ENCODE assay signal across 15 cellular contexts in genomic region chr3:172068977-172069376, GRCh38. TPM values are rescaled to one million over a fixed set of nuclear protein-coding genes. Genes with fewer than 3 reads are reported as not detected.
DNase-seq lines count a peak whose midpoint lies in the region; ATAC-seq and TF ChIP-seq lines count a peak whose summit lies in the region.
"Had no signal": no experiment of that assay in that cellular context is flagged by ENCODE, and none has a peak within 500 bp of the region (broad histone marks: within the 10 kb centered on the region; RNA-seq: fewer than 3 reads in every experiment).

No MANE protein-coding gene starts in this region.

- H3K14ac ChIP-seq in neuronal stem cell (ENCODE audit: low read length), result no peak overlapping the region

- no peak overlapping the region for H3K4me3 Mint-ChIP-seq in stimulated activated naive CD8-positive, alpha-beta T cell treated with anti-CD3 and anti-CD28 coated beads, Interleukin-15, Interleukin-2, amounts not matched to agents 100 ng/mL and 50 ng/mL, for 24 hours
- no peak overlapping the region for H3K4me3 Mint-ChIP-seq in stimulated activated naive CD8-positive, alpha-beta T cell treated with anti-CD3 and anti-CD28 coated beads, Interleukin-15, amount 100 ng/mL, for 72 hours

- no peak overlapping the region for H2AFZ ChIP-seq in neuronal stem cell (ENCODE audit: low read length)

- ATAC-seq in stimulated activated naive CD8-positive, alpha-beta T cell treated with anti-CD3 and anti-CD28 coated beads, Interleukin-15, amount 100 ng/mL, for 72 hours, result no peak
- ATAC-seq in left lung (peak; percentile 19), HG03097 (IDR thresholded peaks at IDR 0.05; ENCODE audit: low FRiP score, unreplicated experiment) (no peak), GM18907 (IDR thresholded peaks at IDR 0.05; ENCODE audit: unreplicated experiment) (no peak)

- H2BK120ac ChIP-seq in neuronal stem cell (ENCODE audit: low read depth, low read length), result no peak overlapping the region

- peaks cover 23% of the 10 kb centered on the region for H3K36me3 Mint-ChIP-seq in stimulated activated naive CD8-positive, alpha-beta T cell treated with anti-CD3 and anti-CD28 coated beads, Interleukin-15, Interleukin-2, amounts not matched to agents 100 ng/mL and 50 ng/mL, for 24 hours (ENCODE audit: low read depth)

- no peak overlapping the region for H3K18ac ChIP-seq in neuronal stem cell (ENCODE audit: low read length)

- H2AK5ac ChIP-seq in neuronal stem cell (ENCODE audit: low read depth, low read length), result no peak overlapping the region

- H3K4me3 ChIP-seq in left lung, result no peak overlapping the region
- H3K4me3 ChIP-seq in neuronal stem cell (ENCODE audit: low read length in 2 of 2), result no peak overlapping the region
- H3K4me3 ChIP-seq in uterus, result no peak overlapping the region
- H3K4me3 ChIP-seq: SJCRH30 had no signal

- no peak overlapping the region for H2BK15ac ChIP-seq in neuronal stem cell (ENCODE audit: low read length)

- H3K4me1 Mint-ChIP-seq in stimulated activated naive CD8-positive, alpha-beta T cell treated with anti-CD3 and anti-CD28 coated beads, Interleukin-15, Interleukin-2, amounts not matched to agents 100 ng/mL and 50 ng/mL, for 24 hours (ENCODE audit: low read depth), result peaks cover 34% of the 10 kb centered on the region
- H3K4me1 Mint-ChIP-seq in stimulated activated naive CD8-positive, alpha-beta T cell treated with anti-CD3 and anti-CD28 coated beads, Interleukin-15, amount 100 ng/mL, for 72 hours, result peaks cover 28% of the 10 kb centered on the region

- no peak overlapping the region for H4K91ac ChIP-seq in neuronal stem cell (ENCODE audit: low read depth, low read length, poor library complexity)

- H3K27ac Mint-ChIP-seq in stimulated activated naive CD8-positive, alpha-beta T cell treated with anti-CD3 and anti-CD28 coated beads, Interleukin-15, Interleukin-2, amounts not matched to agents 100 ng/mL and 50 ng/mL, for 24 hours, result peak overlapping the region; percentile 42
- no peak overlapping the region for H3K27ac Mint-ChIP-seq in stimulated activated naive CD8-positive, alpha-beta T cell treated with anti-CD3 and anti-CD28 coated beads, Interleukin-15, amount 100 ng/mL, for 72 hours

- no peak overlapping the region for H2BK5ac ChIP-seq in neuronal stem cell (ENCODE audit: low read length)

- WGBS in neuronal stem cell (ENCODE audit: extremely low coverage in 2 of 2, insufficient read length in 2 of 2, insufficient replicate concordance in 1 of 2), 2 donors, result no CpG with 5 or more reads among the region's 4 CpGs

- no peak for DNase-seq in stimulated activated naive CD8-positive, alpha-beta T cell treated with anti-CD3 and anti-CD28 coated beads, Interleukin-15, amount 100 ng/mL, for 72 hours
- DNase-seq in left lung (no peak), neuronal stem cell (ENCODE audit: low spot score) (no peak), uterus (no peak), cortex of kidney (lab: John Stamatoyannopoulos, UW) (no peak)
- DNase-seq: DMS79, MM.1S, NCI-H1105 treated with DMSO at 0.1 percent for 48 hours, NCI-H2029, NCI-H2171 treated with DMSO at 0.1 percent for 48 hours, SJCRH30 had no signal

- H3K27me3 ChIP-seq in left lung, result no peaks in the 10 kb centered on the region
- H3K27me3 ChIP-seq in neuronal stem cell (ENCODE audit: control insufficient read depth in 3 of 3, insufficient read depth in 3 of 3, low read depth in 1 of 3, low read length in 3 of 3), result no peaks in the 10 kb centered on the region
- no peaks in the 10 kb centered on the region for H3K27me3 ChIP-seq in uterus
- H3K27me3 ChIP-seq: SJCRH30 had no signal

- no peak overlapping the region for H3K9ac ChIP-seq in neuronal stem cell (ENCODE audit: low read depth, low read length, poor library complexity)
- H3K9ac ChIP-seq: KMS-11 had no signal

- H3K4me1 ChIP-seq in left lung (peaks cover 35 to 98% of the 10 kb centered on the region in 2 donors), neuronal stem cell (ENCODE audit: control insufficient read depth in 2 of 2, insufficient read depth in 1 of 2, low read depth in 1 of 2, low read length in 2 of 2) (peaks cover 14 to 21% of the 10 kb centered on the region in 2 donors), uterus (peaks cover 0 to 13% of the 10 kb centered on the region in 2 donors)

- H3K4ac ChIP-seq in neuronal stem cell (ENCODE audit: low read length), result no peak overlapping the region

- no peaks in the 10 kb centered on the region for H3K79me1 ChIP-seq in neuronal stem cell (ENCODE audit: low read depth, low read length)

- intact Hi-C loops in left lung (cut with DNase I), result no loop called here
- intact Hi-C loops in uterus (cut with DNase I; ENCODE audit: low total_unique reads), result no loop called here

- H3K9me3 Mint-ChIP-seq in stimulated activated naive CD8-positive, alpha-beta T cell treated with anti-CD3 and anti-CD28 coated beads, Interleukin-15, Interleukin-2, amounts not matched to agents 100 ng/mL and 50 ng/mL, for 24 hours, result no peaks in the 10 kb centered on the region
- no peaks in the 10 kb centered on the region for H3K9me3 Mint-ChIP-seq in stimulated activated naive CD8-positive, alpha-beta T cell treated with anti-CD3 and anti-CD28 coated beads, Interleukin-15, amount 100 ng/mL, for 72 hours

- H2BK12ac ChIP-seq in neuronal stem cell (ENCODE audit: low read length), result no peak overlapping the region

- TF ChIP-seq CTCF in left lung (IDR thresholded peaks at IDR 0.05), result no peak
- no peak for TF ChIP-seq CTCF in uterus (IDR thresholded peaks at IDR 0.05)

- peak overlapping the region in 1 of 2 donors; percentile 30 for H3K27ac ChIP-seq in left lung
- H3K27ac ChIP-seq in neuronal stem cell (replicated peaks; ENCODE audit: low read length), result peak overlapping the region; percentile 28
- peak overlapping the region; percentile 49 to 52 for H3K27ac ChIP-seq in uterus
- H3K27ac ChIP-seq: KMS-11, SJCRH30 had no signal

- no peak overlapping the region for H3K23ac ChIP-seq in neuronal stem cell (ENCODE audit: low read depth, low read length, poor library complexity)

- no peak overlapping the region for H4K8ac ChIP-seq in neuronal stem cell (ENCODE audit: low read depth, low read length)

- H3K4me2 ChIP-seq in neuronal stem cell (ENCODE audit: insufficient read depth, low read length, poor library complexity, severe bottlenecking), result no peak overlapping the region
- H3K4me2 ChIP-seq: KMS-11 had no signal

- H3K27me3 Mint-ChIP-seq in stimulated activated naive CD8-positive, alpha-beta T cell treated with anti-CD3 and anti-CD28 coated beads, Interleukin-15, Interleukin-2, amounts not matched to agents 100 ng/mL and 50 ng/mL, for 24 hours, result no peaks in the 10 kb centered on the region
- no peaks in the 10 kb centered on the region for H3K27me3 Mint-ChIP-seq in stimulated activated naive CD8-positive, alpha-beta T cell treated with anti-CD3 and anti-CD28 coated beads, Interleukin-15, amount 100 ng/mL, for 72 hours

- TF ChIP-seq POLR2A in uterus (IDR thresholded peaks at IDR 0.05), result no peak

- H3K36me3 ChIP-seq in left lung (peaks cover 0 to 9% of the 10 kb centered on the region in 2 donors), neuronal stem cell (replicated peaks in 1 of 2; ENCODE audit: control insufficient read depth in 2 of 2, insufficient read depth in 2 of 2, low read length in 2 of 2) (peaks cover 0 to 48% of the 10 kb centered on the region in 2 donors), uterus (no peaks in the 10 kb centered on the region)

- H3K9me3 ChIP-seq in left lung (no peaks in the 10 kb centered on the region), neuronal stem cell (replicated peaks in 1 of 2; ENCODE audit: control insufficient read depth in 2 of 2, insufficient read depth in 1 of 2, low read depth in 1 of 2, low read length in 2 of 2) (peaks cover 0 to 2% of the 10 kb centered on the region in 2 donors), uterus (no peaks in the 10 kb centered on the region)
- H3K9me3 ChIP-seq: SJCRH30 had no signal

RNA-seq across cellular contexts. Expression of gene FNDC3B, which starts 29.6 kb away (rescaled TPM):
- total RNA-seq in left lung (100 to 1,000 TPM; 182 to 185 TPM), uterus (100 to 1,000 TPM in 3 of 4 donors, 10 to 100 TPM in 1; 49.7 to 188 (median 165) TPM)
- 18.4 TPM for polyA plus RNA-seq in neuronal stem cell (2013, experiment 1 of 2)
- 20.5 TPM for polyA plus RNA-seq in neuronal stem cell (2013, experiment 2 of 2)
